In genomic region chr14:105211086-105211757, GRCh38 we compare ENCODE assay signal across 23 cellular contexts.
"Had no signal": no experiment of that assay in that cellular context is flagged by ENCODE, and none has a peak within 500 bp of the region (broad histone marks: within the 10 kb centered on the region; RNA-seq: fewer than 3 reads in every experiment).

No MANE protein-coding gene starts in this region.

- H3K4me3 ChIP-seq: coronary artery, dorsolateral prefrontal cortex, esophagus muscularis mucosa, gastroesophageal sphincter, heart right ventricle, left lung, lower lobe of right lung, mucosa of descending colon had no signal

- DNase-seq: dermis blood vessel endothelial cell; dorsolateral prefrontal cortex; effector CD4-positive, alpha-beta T cell; effector memory CD4-positive, alpha-beta T cell; foreskin keratinocyte; head of caudate nucleus; hippocampal formation; left cardiac atrium; left lung; left ventricle myocardium superior; lower lobe of right lung; mesenchymal stem cell; mucosa of descending colon; naive B cell had no signal

- H3K27me3 ChIP-seq: dorsolateral prefrontal cortex, esophagus muscularis mucosa, foreskin keratinocyte, gastroesophageal sphincter, heart right ventricle, left lung had no signal

- H3K9me3 ChIP-seq: esophagus muscularis mucosa, gastroesophageal sphincter, heart right ventricle, left lung, lower lobe of right lung, mucosa of descending colon had no signal

- FAIRE-seq: colon, endothelial cell of umbilical vein, frontal cortex, islet of Langerhans, keratinocyte had no signal

- H3K27ac ChIP-seq: coronary artery, dorsolateral prefrontal cortex, esophagus muscularis mucosa, foreskin keratinocyte, gastroesophageal sphincter, heart right ventricle, left lung, lower lobe of right lung had no signal

- H3K4me1 ChIP-seq: foreskin keratinocyte, left lung, lower lobe of right lung had no signal

- ATAC-seq: foreskin keratinocyte, gastroesophageal sphincter, heart right ventricle, left cardiac atrium, left lung, left ventricle myocardium superior, lower lobe of right lung, mucosa of descending colon had no signal
